In the genomic region with DNA sequence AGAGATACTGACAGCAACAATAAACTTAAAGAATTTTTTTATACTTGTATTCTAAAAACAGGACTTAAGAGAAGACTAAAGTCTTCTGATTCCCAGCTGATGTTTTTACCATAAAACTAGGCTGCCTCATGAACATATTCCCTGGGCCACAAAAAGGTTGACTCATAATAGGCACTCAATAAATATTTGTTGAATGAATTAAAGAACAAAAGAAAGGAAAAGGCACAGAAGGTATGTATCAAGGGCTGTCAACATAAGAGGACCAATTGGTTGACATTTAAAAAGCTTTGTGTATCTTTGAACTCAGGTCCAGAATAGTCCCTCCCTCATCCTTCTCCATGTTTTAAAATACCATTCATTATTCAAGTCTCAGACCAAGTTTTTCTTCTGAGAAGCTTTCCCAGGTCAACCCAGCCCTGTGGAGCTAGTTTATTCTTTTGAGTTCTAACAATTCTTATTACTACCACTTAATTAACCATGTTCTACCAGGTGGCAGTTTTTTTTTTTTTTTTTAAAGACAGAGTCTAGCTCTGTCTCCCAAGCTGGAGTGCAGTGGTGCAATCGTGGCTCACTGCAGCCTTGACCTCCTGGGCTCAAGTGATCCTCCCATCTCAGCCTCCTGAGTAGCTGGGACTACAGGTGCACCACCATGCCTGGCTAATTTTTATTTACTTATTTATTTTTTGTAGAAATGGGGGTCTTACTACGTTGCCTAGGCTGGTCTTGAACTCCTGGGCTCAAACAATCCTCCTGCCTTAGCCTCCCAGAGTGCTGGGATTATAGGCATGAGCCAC, we compare ENCODE assay signal across 27 cellular contexts. TPM values are rescaled to one million over a fixed set of nuclear protein-coding genes. Genes with fewer than 3 reads are reported as not detected.
A peak's percentile ranks its signal among the peaks of the same experiment; 100 is the strongest.
DNase-seq lines count a peak whose midpoint lies in the region; ATAC-seq and TF ChIP-seq lines count a peak whose summit lies in the region.
"Had no signal": no experiment of that assay in that cellular context is flagged by ENCODE, and none has a peak within 500 bp of the region (broad histone marks: within the 10 kb centered on the region; RNA-seq: fewer than 3 reads in every experiment).

No MANE protein-coding gene starts in this region.

- H3K4me1 ChIP-seq in CD4-positive, CD25-positive, alpha-beta regulatory T cell (ENCODE audit: control insufficient read depth, insufficient read depth, low read length, poor library complexity, severe bottlenecking), result peaks cover 13% of the 10 kb centered on the region
- peaks cover 0 to 4% (median 2%) of the 10 kb centered on the region in 4 donors for H3K4me1 ChIP-seq in transverse colon
- H3K4me1 ChIP-seq: gastrocnemius medialis, Peyer's patch, SJCRH30 had no signal

- H3K27ac ChIP-seq in CD4-positive, CD25-positive, alpha-beta regulatory T cell (ENCODE audit: insufficient read depth, low read length, poor library complexity, severe bottlenecking), result no peak overlapping the region
- no peak overlapping the region for H3K27ac ChIP-seq in transverse colon
- H3K27ac ChIP-seq: BLaER1 treated with 17β-estradiol and CSF1 and Interleukin-3, amounts not matched to agents 10 nM and 100 nM; esophagus squamous epithelium; gastrocnemius medialis; Peyer's patch; SJCRH30; upper lobe of left lung had no signal

- no peak overlapping the region for H3K4me3 Mint-ChIP-seq in CD4-positive, CD25-positive, alpha-beta regulatory T cell
- no peak overlapping the region for H3K4me3 Mint-ChIP-seq in osteocyte (ENCODE audit: unreplicated experiment)
- H3K4me3 Mint-ChIP-seq in chondrocyte (ENCODE audit: unreplicated experiment), result no peak overlapping the region
- H3K4me3 Mint-ChIP-seq: activated CD4-positive, alpha-beta memory T cell treated with anti-CD3 and anti-CD28 coated beads, Interleukin-2, amount 10 ng/mL, durations not matched to agents 7 days and 5 days; activated naive CD8-positive, alpha-beta T cell; stimulated activated effector memory CD8-positive, alpha-beta T cell treated with anti-CD3 and anti-CD28 coated beads, Interleukin-12 subunit alpha, Interleukin-12 subunit beta, amount 100 ng/mL, for 72 hours had no signal

- H3K36me3 Mint-ChIP-seq in CD4-positive, CD25-positive, alpha-beta regulatory T cell, result peaks cover 14% of the 10 kb centered on the region
- H3K36me3 Mint-ChIP-seq in osteocyte (ENCODE audit: unreplicated experiment) (no peaks in the 10 kb centered on the region), chondrocyte (ENCODE audit: low read depth) (no peaks in the 10 kb centered on the region)
- H3K36me3 Mint-ChIP-seq: stimulated activated effector memory CD8-positive, alpha-beta T cell treated with anti-CD3 and anti-CD28 coated beads, Interleukin-12 subunit alpha, Interleukin-12 subunit beta, amount 100 ng/mL, for 72 hours had no signal

- H3K27ac Mint-ChIP-seq in CD4-positive, CD25-positive, alpha-beta regulatory T cell, result peak overlapping the region in 2 of 3 donors; percentile 8 to 33
- H3K27ac Mint-ChIP-seq in osteocyte (ENCODE audit: unreplicated experiment) (no peak overlapping the region), chondrocyte (ENCODE audit: unreplicated experiment) (no peak overlapping the region)
- H3K27ac Mint-ChIP-seq: activated CD4-positive, alpha-beta memory T cell treated with anti-CD3 and anti-CD28 coated beads, Interleukin-2, amount 10 ng/mL, durations not matched to agents 7 days and 5 days; stimulated activated effector memory CD8-positive, alpha-beta T cell treated with anti-CD3 and anti-CD28 coated beads, Interleukin-12 subunit alpha, Interleukin-12 subunit beta, amount 100 ng/mL, for 72 hours had no signal

- H3K36me3 ChIP-seq in CD4-positive, CD25-positive, alpha-beta regulatory T cell (ENCODE audit: control insufficient read depth, insufficient read depth, low read length), result no peaks in the 10 kb centered on the region
- no peaks in the 10 kb centered on the region for H3K36me3 ChIP-seq in transverse colon
- H3K36me3 ChIP-seq: BLaER1 treated with 17β-estradiol and CSF1 and Interleukin-3, amounts not matched to agents 10 nM and 100 nM; esophagus squamous epithelium; gastrocnemius medialis; Peyer's patch; SJCRH30; upper lobe of left lung had no signal

- TF ChIP-seq CTCF in fibroblast of the aortic adventitia (IDR thresholded peaks at IDR 0.05; ENCODE audit: insufficient read depth, low read length) (no peak), lower leg skin (IDR thresholded peaks at IDR 0.05) (no peak), transverse colon (IDR thresholded peaks at IDR 0.05) (no peak), osteocyte (IDR thresholded peaks at IDR 0.05) (no peak), chondrocyte (IDR thresholded peaks at IDR 0.05) (no peak)

- no peak for ATAC-seq in CD4-positive, CD25-positive, alpha-beta regulatory T cell (ENCODE audit: low read depth in 2 of 2)
- ATAC-seq: gastrocnemius medialis; sciatic nerve; stimulated activated effector memory CD8-positive, alpha-beta T cell treated with anti-CD3 and anti-CD28 coated beads, Interleukin-12 subunit alpha, Interleukin-12 subunit beta, amount 100 ng/mL, for 72 hours had no signal

- H3K27me3 ChIP-seq in CD4-positive, CD25-positive, alpha-beta regulatory T cell (ENCODE audit: control insufficient read depth, insufficient read depth, low read length), result no peaks in the 10 kb centered on the region
- H3K27me3 ChIP-seq in transverse colon, result no peaks in the 10 kb centered on the region
- H3K27me3 ChIP-seq: esophagus squamous epithelium, Peyer's patch, SJCRH30, upper lobe of left lung had no signal

- peaks cover 33 to 56% (median 44%) of the 10 kb centered on the region in 4 donors for H3K4me1 Mint-ChIP-seq in CD4-positive, CD25-positive, alpha-beta regulatory T cell
- no peaks in the 10 kb centered on the region for H3K4me1 Mint-ChIP-seq in osteocyte (ENCODE audit: unreplicated experiment)
- no peaks in the 10 kb centered on the region for H3K4me1 Mint-ChIP-seq in chondrocyte (ENCODE audit: low read depth)

- no peak for TF ChIP-seq EP300 in transverse colon (IDR thresholded peaks at IDR 0.05; ENCODE audit: low read depth)

- H3K9me3 ChIP-seq in CD4-positive, CD25-positive, alpha-beta regulatory T cell (ENCODE audit: control insufficient read depth in 2 of 2, low read length in 2 of 2), result no peaks in the 10 kb centered on the region
- H3K9me3 ChIP-seq in transverse colon, result no peaks in the 10 kb centered on the region
- H3K9me3 ChIP-seq: BLaER1 treated with 17β-estradiol and CSF1 and Interleukin-3, amounts not matched to agents 10 nM and 100 nM; esophagus squamous epithelium; gastrocnemius medialis; Peyer's patch; SJCRH30; upper lobe of left lung had no signal

- DNase-seq in CD4-positive, CD25-positive, alpha-beta regulatory T cell, result no peak
- DNase-seq in DMS53 (lab: John Stamatoyannopoulos, UW) (peak; percentile 55), NCI-H345 (lab: John Stamatoyannopoulos, UW) (peak; percentile 11), fibroblast of the aortic adventitia (ENCODE audit: low read depth) (peak; percentile 62), lower leg skin (ENCODE audit: low spot score in 2 of 2) (no peak), transverse colon (no peak), osteocyte (ENCODE audit: extremely low spot score, unreplicated experiment) (no peak), chondrocyte (ENCODE audit: low spot score) (no peak)
- DNase-seq: activated CD4-positive, alpha-beta memory T cell treated with anti-CD3 and anti-CD28 coated beads, Interleukin-2, amount 10 ng/mL, durations not matched to agents 7 days and 5 days; activated CD4-positive, alpha-beta T cell treated with anti-CD3 and anti-CD28 coated beads for 1 hour; activated CD8-positive, alpha-beta memory T cell treated with anti-CD3 and anti-CD28 coated beads, Interleukin-2, amount 50 U/mL, for 48 hours; aorta; dermis blood vessel endothelial cell; esophagus squamous epithelium; gastrocnemius medialis; IMR-90; NCI-H2081; NCI-H524; Peyer's patch; posterior cingulate gyrus; SJCRH30; stimulated activated CD4-positive, alpha-beta T cell treated with anti-CD3 and anti-CD28 coated beads, Interleukin-4, amount 100 ng/mL, for 24 hours; upper lobe of left lung had no signal

- no peaks in the 10 kb centered on the region for H3K27me3 Mint-ChIP-seq in CD4-positive, CD25-positive, alpha-beta regulatory T cell
- peaks cover 44% of the 10 kb centered on the region for H3K27me3 Mint-ChIP-seq in osteocyte (ENCODE audit: unreplicated experiment)
- H3K27me3 Mint-ChIP-seq in chondrocyte (ENCODE audit: low read depth), result peaks cover 4% of the 10 kb centered on the region
- H3K27me3 Mint-ChIP-seq: activated CD4-positive, alpha-beta memory T cell treated with anti-CD3 and anti-CD28 coated beads, Interleukin-2, amount 10 ng/mL, durations not matched to agents 7 days and 5 days; activated naive CD8-positive, alpha-beta T cell had no signal

- intact Hi-C loops in lower leg skin (cut with DNase I; ENCODE audit: low total_unique reads) (no loop called here), transverse colon (cut with DNase I; ENCODE audit: low total_unique reads) (no loop called here)

- H3K4me3 ChIP-seq in CD4-positive, CD25-positive, alpha-beta regulatory T cell (ENCODE audit: low read depth, low read length), result no peak overlapping the region
- H3K4me3 ChIP-seq in fibroblast of the aortic adventitia (ENCODE audit: low read depth, low read length) (no peak overlapping the region), lower leg skin (ENCODE audit: low read depth, poor library complexity, severe bottlenecking) (no peak overlapping the region), transverse colon (no peak overlapping the region)
- H3K4me3 ChIP-seq: BLaER1 treated with 17β-estradiol and CSF1 and Interleukin-3, amounts not matched to agents 10 nM and 100 nM; esophagus squamous epithelium; gastrocnemius medialis; Peyer's patch; SJCRH30; upper lobe of left lung had no signal

- in situ Hi-C loops in transverse colon (cut with MboI; ENCODE audit: low pct_ligation_motif_present in 1 of 4, low pct_unique_long_range_greater_than_20kb in 1 of 4, low sequenced_read_pairs in 3 of 4), result loop anchor here in 1 of 4 donors (25.0 kb wide), 1 partner anchor 168 kb away; no protein-coding TSS in a partner anchor

- no peaks in the 10 kb centered on the region for H3K9me3 Mint-ChIP-seq in CD4-positive, CD25-positive, alpha-beta regulatory T cell
- H3K9me3 Mint-ChIP-seq in osteocyte (ENCODE audit: unreplicated experiment) (no peaks in the 10 kb centered on the region), chondrocyte (ENCODE audit: low read depth) (no peaks in the 10 kb centered on the region)
- H3K9me3 Mint-ChIP-seq: activated CD4-positive, alpha-beta memory T cell treated with anti-CD3 and anti-CD28 coated beads, Interleukin-2, amount 10 ng/mL, durations not matched to agents 7 days and 5 days; stimulated activated effector memory CD8-positive, alpha-beta T cell treated with anti-CD3 and anti-CD28 coated beads, Interleukin-12 subunit alpha, Interleukin-12 subunit beta, amount 100 ng/mL, for 72 hours had no signal

- 90 to 95% methylated on average over 2 of the region's 2 CpGs for WGBS in lower leg skin, 2 donors
- 81 to 83% methylated on average over 1 to 2 of the region's 2 CpGs for WGBS in transverse colon (ENCODE audit: low coverage in 1 of 2), 2 donors

- TF ChIP-seq POLR2A in lower leg skin (IDR thresholded peaks at IDR 0.05), result no peak
- TF ChIP-seq POLR2A in transverse colon (IDR thresholded peaks at IDR 0.05), result no peak

RNA-seq across cellular contexts. Expression of gene ARHGEF3, which starts 17.5 kb away (rescaled TPM):
- 101 TPM for total RNA-seq in CD4-positive, CD25-positive, alpha-beta regulatory T cell
- polyA plus RNA-seq in CD4-positive, CD25-positive, alpha-beta regulatory T cell, result 100 to 1,000 TPM in 3 of 4 donors, 10 to 100 TPM in 1; 87.8 to 137 (median 105) TPM
- total RNA-seq in fibroblast of the aortic adventitia (ENCODE audit: low replicate concordance) (21.8 and 26.3 TPM in 2 replicates), lower leg skin (10 to 100 TPM; 13.3 to 28.5 (median 19.1) TPM), transverse colon (10 to 100 TPM in 1 of 4 donors, 1 to 10 TPM in 3; 2.6 to 13.2 (median 5.6) TPM), osteocyte (2.5 and 2.7 TPM in 2 replicates), chondrocyte (2.8 to 6.9 TPM (median 5.2 TPM) in 3 replicates)

Comparison
In these comparisons a context has a peak if more than half of its experiments do, and no peak if none do; other contexts are left out.
1. DNase-seq: peak in DMS53 (single experiment), NCI-H345 (single experiment) and fibroblast of the aortic adventitia (single experiment); none in CD4-positive, CD25-positive, alpha-beta regulatory T cell (0 of 3), lower leg skin (0 of 2), transverse colon (single experiment), osteocyte (single experiment) and chondrocyte (single experiment).
2. H3K27ac Mint-ChIP-seq: peak in CD4-positive, CD25-positive, alpha-beta regulatory T cell (2 of 3); none in osteocyte (single experiment) and chondrocyte (single experiment).